8 cellular contexts compared by ENCODE assay signal in the genomic region with DNA sequence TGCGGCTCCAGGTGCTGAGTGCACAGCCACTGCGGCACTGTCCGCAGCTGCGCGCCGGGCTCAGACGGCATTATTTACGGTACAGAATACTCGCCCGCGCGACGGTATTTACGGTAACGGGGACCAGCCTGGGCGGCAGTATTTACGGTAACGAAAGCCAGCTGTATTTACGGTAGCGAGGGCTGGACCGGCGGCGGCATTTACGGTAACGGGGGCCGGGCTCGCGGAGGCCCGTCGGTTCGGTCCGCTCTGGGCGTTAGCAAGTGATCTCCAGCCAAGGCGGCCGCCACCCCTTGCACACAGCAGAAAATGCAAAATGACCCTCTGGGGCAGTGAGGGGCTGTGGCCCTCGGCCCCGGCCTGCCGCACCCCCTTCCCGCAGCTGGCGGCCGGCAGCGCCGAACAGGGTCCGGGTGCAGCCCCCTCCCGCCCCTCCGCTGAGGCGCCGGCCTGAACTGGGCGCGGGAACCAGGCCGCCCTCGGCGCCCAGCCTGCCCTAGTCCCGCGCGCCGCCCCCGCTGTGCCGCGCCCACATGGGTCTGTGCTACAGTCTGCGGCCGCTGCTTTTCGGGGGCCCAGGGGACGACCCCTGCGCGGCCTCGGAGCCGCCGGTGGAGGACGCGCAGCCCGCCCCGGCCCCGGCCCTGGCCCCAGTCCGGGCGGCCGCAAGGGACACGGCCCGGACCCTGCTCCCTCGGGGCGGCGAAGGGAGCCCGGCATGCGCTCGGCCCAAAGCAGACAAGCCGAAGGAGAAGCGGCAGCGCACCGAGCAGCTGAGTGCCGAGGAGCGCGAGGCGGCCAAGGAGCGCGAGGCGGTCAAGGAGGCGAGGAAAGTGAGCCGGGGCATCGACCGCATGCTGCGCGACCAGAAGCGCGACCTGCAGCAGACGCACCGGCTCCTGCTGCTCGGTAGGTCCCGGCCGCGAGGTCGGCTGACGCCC. TPM values are rescaled to one million over a fixed set of nuclear protein-coding genes. Genes with fewer than 3 reads are reported as not detected.
A peak's percentile ranks its signal among the peaks of the same experiment; 100 is the strongest.
DNase-seq lines count a peak whose midpoint lies in the region; ATAC-seq, FAIRE-seq and TF ChIP-seq lines count a peak whose summit lies in the region.

A gene (plus strand): TSS at position 234 of the 941 bp plus-strand sequence. CDS start 300 bp downstream, at position 534.

- peak within 1 kb of the TSS; percentile 48 to 74 (median 63) for H3K4me3 Mint-ChIP-seq in CD4-positive, CD25-positive, alpha-beta regulatory T cell

- H3K79me2 ChIP-seq in MM.1S (ENCODE audit: low read length): no peaks in the 10 kb centered on the region

- H3K9ac ChIP-seq in MM.1S (ENCODE audit: low read length): peak within 1 kb of the TSS; percentile 31; the same call in 1 of the 2 replicates

- peaks cover 64% of the 10 kb centered on the region for H3K27me3 Mint-ChIP-seq in CD4-positive, CD25-positive, alpha-beta regulatory T cell

- H3K36me3 Mint-ChIP-seq in CD4-positive, CD25-positive, alpha-beta regulatory T cell: no peaks in the 10 kb centered on the region

- no peaks in the 10 kb centered on the region for H3F3A ChIP-seq in MM.1S (ENCODE audit: insufficient read depth, low read length)

- H3K9me2 ChIP-seq in MM.1S (replicated peaks; ENCODE audit: insufficient read depth, low read length): no peaks in the 10 kb centered on the region

- H3K4me1 Mint-ChIP-seq in CD4-positive, CD25-positive, alpha-beta regulatory T cell: peaks cover 0 to 12% (median 6%) of the 10 kb centered on the region in 4 donors

- H3K4me1 ChIP-seq in CD4-positive, CD25-positive, alpha-beta regulatory T cell (ENCODE audit: control insufficient read depth, insufficient read depth, low read length, poor library complexity, severe bottlenecking): peaks cover 11% of the 10 kb centered on the region
- peaks cover 4% of the 10 kb centered on the region; the same call in 1 of the 2 replicates for H3K4me1 ChIP-seq in MM.1S (ENCODE audit: low read length)
- H3K4me1 ChIP-seq in iPS DF 6.9 (ENCODE audit: control insufficient read depth, insufficient read depth, low read length): no peaks in the 10 kb centered on the region

- no CpG with 5 or more reads among the region's 112 CpGs for WGBS in iPS DF 6.9 (ENCODE audit: insufficient coverage, insufficient read length)

- H4K20me1 ChIP-seq in MM.1S (ENCODE audit: insufficient read depth, low read length): no peaks in the 10 kb centered on the region

- no peak within 1 kb of the TSS for H3K4me3 ChIP-seq in CD4-positive, CD25-positive, alpha-beta regulatory T cell (ENCODE audit: low read depth, low read length)
- peak within 1 kb of the TSS; percentile 82 for H3K4me3 ChIP-seq in MM.1S (ENCODE audit: low read length)
- peak within 1 kb of the TSS; percentile 52 for H3K4me3 ChIP-seq in brain microvascular endothelial cell (ENCODE audit: low read depth, low read length)
- peak within 1 kb of the TSS; percentile 80 for H3K4me3 ChIP-seq in iPS DF 6.9 (ENCODE audit: low read length)
- peak within 1 kb of the TSS; percentile 56 for H3K4me3 ChIP-seq in retinal pigment epithelial cell (ENCODE audit: low read length)

- TF ChIP-seq CTCF in MM.1S (IDR thresholded peaks at IDR 0.05; ENCODE audit: low read length) (no peak), brain microvascular endothelial cell (IDR thresholded peaks at IDR 0.05; ENCODE audit: low read depth, low read length, missing control alignments) (no peak), retinal pigment epithelial cell (conservative IDR thresholded peaks at IDR 0.05; ENCODE audit: low read depth, low read length) (no peak)

- peaks cover 38% of the 10 kb centered on the region for H3K27me3 ChIP-seq in CD4-positive, CD25-positive, alpha-beta regulatory T cell (ENCODE audit: control insufficient read depth, insufficient read depth, low read length)
- H3K27me3 ChIP-seq in MM.1S (replicated peaks; ENCODE audit: insufficient read depth, low read length) (0 out of 2 replicates have a peak, but pooled peaks cover 2% of the 10 kb centered on the region), brain microvascular endothelial cell (replicated peaks) (no peaks in the 10 kb centered on the region), iPS DF 6.9 (ENCODE audit: control insufficient read depth, insufficient read depth, low read length) (peaks cover 5% of the 10 kb centered on the region; the same call in 1 of the 2 replicates)

- ATAC-seq in CD4-positive, CD25-positive, alpha-beta regulatory T cell (ENCODE audit: low read depth in 2 of 2): peak; percentile 40 to 46
- peak; percentile 73 for ATAC-seq in GM21515 (IDR thresholded peaks at IDR 0.05; ENCODE audit: unreplicated experiment)

- peaks cover 0 to 6% of the 10 kb centered on the region in 2 experiments for H3K9me3 ChIP-seq in CD4-positive, CD25-positive, alpha-beta regulatory T cell (ENCODE audit: control insufficient read depth in 2 of 2, low read length in 2 of 2)
- no peaks in the 10 kb centered on the region for H3K9me3 ChIP-seq in MM.1S (replicated peaks; ENCODE audit: insufficient read depth, low read length)
- no peaks in the 10 kb centered on the region for H3K9me3 ChIP-seq in iPS DF 6.9 (ENCODE audit: control insufficient read depth, insufficient read depth, low read length)

- no peak within 1 kb of the TSS for H3K27ac Mint-ChIP-seq in CD4-positive, CD25-positive, alpha-beta regulatory T cell

- peaks cover 0 to 9% (median 3%) of the 10 kb centered on the region in 7 donors for H3K9me3 Mint-ChIP-seq in CD4-positive, CD25-positive, alpha-beta regulatory T cell

- FAIRE-seq in RCC 7860 (lab: Jason Lieb, UNC): no peak

- H3K27ac ChIP-seq in CD4-positive, CD25-positive, alpha-beta regulatory T cell (ENCODE audit: insufficient read depth, low read length, poor library complexity, severe bottlenecking): no peak within 1 kb of the TSS
- H3K27ac ChIP-seq in MM.1S (ENCODE audit: low read length) (no peak within 1 kb of the TSS), brain microvascular endothelial cell (no peak within 1 kb of the TSS), iPS DF 6.9 (ENCODE audit: low read length) (no peak within 1 kb of the TSS)

- no peaks in the 10 kb centered on the region for H3K36me3 ChIP-seq in CD4-positive, CD25-positive, alpha-beta regulatory T cell (ENCODE audit: control insufficient read depth, insufficient read depth, low read length)
- no peaks in the 10 kb centered on the region for H3K36me3 ChIP-seq in MM.1S (replicated peaks; ENCODE audit: insufficient read depth, low read length)
- H3K36me3 ChIP-seq in brain microvascular endothelial cell (replicated peaks): no peaks in the 10 kb centered on the region
- no peaks in the 10 kb centered on the region for H3K36me3 ChIP-seq in iPS DF 6.9 (ENCODE audit: control insufficient read depth, insufficient read depth, low read length)

- peak within 1 kb of the TSS; percentile 80 for H2AFZ ChIP-seq in MM.1S (ENCODE audit: low read length)

- in situ Hi-C loops in brain microvascular endothelial cell (cut with HindIII; ENCODE audit: low pct_ligation_motif_present, low sequenced_read_pairs): no loop called here

- peak in 2 of 3 donors; percentile 11 to 75 for DNase-seq in CD4-positive, CD25-positive, alpha-beta regulatory T cell
- DNase-seq in MM.1S (peak; percentile 94), SW480 (ENCODE audit: low spot score) (peak; percentile 91), brain microvascular endothelial cell (peak; percentile 68), iPS DF 6.9 (ENCODE audit: low read depth, low spot score) (peak; percentile 67), retinal pigment epithelial cell (ENCODE audit: low read depth) (peak; percentile 66), RCC 7860 (ENCODE audit: low spot score) (no peak)

- H3K4me2 ChIP-seq in MM.1S (ENCODE audit: low read depth, low read length): peak within 1 kb of the TSS; percentile 91

RNA-seq across cellular contexts. Expression of the gene that starts here (rescaled TPM):
- 0.76 TPM for total RNA-seq in CD4-positive, CD25-positive, alpha-beta regulatory T cell
- polyA plus RNA-seq in CD4-positive, CD25-positive, alpha-beta regulatory T cell: under 1 TPM in 2 of 4 donors, not detected in 2; 0.05 to 0.09 TPM

Comparison
In these comparisons a context has a peak if more than half of its experiments do, and no peak if none do; other contexts are left out.
1. Peak in DNase-seq and ATAC-seq in CD4-positive, CD25-positive, alpha-beta regulatory T cell; RNA of the gene not detected or under 1 TPM.